In the genomic region with DNA sequence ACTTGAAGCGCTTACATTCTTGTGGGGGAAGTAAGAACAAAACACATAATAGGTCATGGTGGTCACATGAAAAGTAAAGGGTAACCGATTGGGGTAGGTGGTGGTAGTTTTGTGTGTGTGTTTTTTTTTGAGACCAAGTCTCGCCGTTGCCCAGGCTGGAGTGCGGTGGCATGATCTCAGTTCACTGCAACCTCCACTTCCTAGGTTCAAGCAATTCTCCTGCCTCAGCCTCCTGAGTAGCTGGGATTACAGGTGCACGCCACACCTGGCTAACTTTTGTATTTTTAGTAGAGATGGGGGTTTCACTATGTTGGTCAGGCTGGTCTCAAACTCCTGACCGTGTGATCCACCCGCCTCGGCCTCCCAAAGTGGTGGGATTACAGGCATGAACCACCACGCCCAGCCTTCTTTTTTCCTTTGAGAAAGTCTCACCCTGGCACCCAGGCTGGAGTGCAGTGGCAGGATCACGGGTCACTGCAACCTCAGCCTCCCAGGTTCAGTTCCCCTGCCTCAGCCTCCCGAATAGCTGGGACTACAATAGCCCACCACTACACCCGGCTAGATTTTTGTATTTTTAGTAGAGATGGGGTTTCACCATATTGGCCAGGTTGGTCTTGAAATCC, we compare ENCODE assay signal across 2 cellular contexts.
TF ChIP-seq lines count a peak whose summit lies in the region.

No MANE protein-coding gene starts in this region.

TF ChIP-seq in A549, 52 proteins besides CTCF, POLR2A, EP300 and RAD21 (continued from another document):
- TF ChIP-seq GATA3 (IDR thresholded peaks at IDR 0.05; ENCODE audit: borderline replicate concordance) (peak; percentile 37; the same call in 1 of the 2 replicates), HOXA7 (CRISPR knock-in tag; IDR thresholded peaks at IDR 0.05) (peak; percentile 74; the same call in 1 of the 2 replicates), RARB (CRISPR knock-in tag; IDR thresholded peaks at IDR 0.05) (peak; percentile 81; the same call in 1 of the 2 replicates), TFCP2L1 (CRISPR knock-in tag; IDR thresholded peaks at IDR 0.05) (peak; percentile 26; the same call in 1 of the 2 replicates)
- TF ChIP-seq, protein P1, sequence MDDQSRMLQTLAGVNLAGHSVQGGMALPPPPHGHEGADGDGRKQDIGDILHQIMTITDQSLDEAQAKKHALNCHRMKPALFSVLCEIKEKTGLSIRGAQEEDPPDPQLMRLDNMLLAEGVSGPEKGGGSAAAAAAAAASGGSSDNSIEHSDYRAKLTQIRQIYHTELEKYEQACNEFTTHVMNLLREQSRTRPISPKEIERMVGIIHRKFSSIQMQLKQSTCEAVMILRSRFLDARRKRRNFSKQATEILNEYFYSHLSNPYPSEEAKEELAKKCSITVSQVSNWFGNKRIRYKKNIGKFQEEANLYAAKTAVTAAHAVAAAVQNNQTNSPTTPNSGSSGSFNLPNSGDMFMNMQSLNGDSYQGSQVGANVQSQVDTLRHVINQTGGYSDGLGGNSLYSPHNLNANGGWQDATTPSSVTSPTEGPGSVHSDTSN (IDR thresholded peaks at IDR 0.05) = peak; percentile 83

TF ChIP-seq in WTC11, 78 proteins besides CTCF, POLR2A, EP300 and RAD21:
- TF ChIP-seq, protein P2, sequence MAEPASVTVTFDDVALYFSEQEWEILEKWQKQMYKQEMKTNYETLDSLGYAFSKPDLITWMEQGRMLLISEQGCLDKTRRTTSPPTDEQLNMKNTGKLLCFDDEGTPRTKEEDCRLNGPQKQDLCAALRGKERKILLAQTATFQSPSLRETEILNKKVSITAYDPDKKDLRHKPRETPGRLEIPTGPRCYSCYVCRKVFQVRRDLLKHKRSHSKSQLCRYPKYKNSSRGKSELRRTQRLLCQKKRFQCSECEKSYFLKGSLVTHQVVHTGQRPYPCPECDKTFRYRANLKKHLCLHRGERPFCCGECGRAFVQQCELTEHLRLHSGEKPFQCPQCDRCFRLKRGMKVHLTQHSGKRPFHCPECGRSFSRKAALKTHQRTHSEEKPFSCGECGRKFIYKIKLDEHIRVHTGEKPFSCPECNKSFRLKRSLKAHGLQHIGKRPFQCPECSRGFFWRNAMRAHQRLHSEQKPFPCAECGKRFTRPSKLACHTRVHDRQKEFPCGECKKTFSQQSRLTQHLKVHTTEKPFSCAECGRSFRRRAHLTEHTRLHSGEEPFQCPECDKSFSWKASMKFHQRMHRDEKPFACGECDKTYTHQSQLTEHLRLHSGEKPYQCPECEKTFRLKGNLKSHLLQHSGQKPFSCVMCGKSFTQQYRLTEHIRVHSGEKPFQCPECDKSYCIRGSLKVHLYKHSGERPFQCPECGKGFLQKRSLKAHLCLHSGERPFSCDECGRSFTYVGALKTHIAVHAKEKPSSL (CRISPR knock-in tag; conservative IDR thresholded peaks at IDR 0.05) = peak; percentile 84
- peak; percentile 97 for TF ChIP-seq ZNF416 (CRISPR knock-in tag; IDR thresholded peaks at IDR 0.05)
- TF ChIP-seq PRRX2 (CRISPR knock-in tag; IDR thresholded peaks at IDR 0.05) = peak; percentile 98
- TF ChIP-seq, protein P3, sequence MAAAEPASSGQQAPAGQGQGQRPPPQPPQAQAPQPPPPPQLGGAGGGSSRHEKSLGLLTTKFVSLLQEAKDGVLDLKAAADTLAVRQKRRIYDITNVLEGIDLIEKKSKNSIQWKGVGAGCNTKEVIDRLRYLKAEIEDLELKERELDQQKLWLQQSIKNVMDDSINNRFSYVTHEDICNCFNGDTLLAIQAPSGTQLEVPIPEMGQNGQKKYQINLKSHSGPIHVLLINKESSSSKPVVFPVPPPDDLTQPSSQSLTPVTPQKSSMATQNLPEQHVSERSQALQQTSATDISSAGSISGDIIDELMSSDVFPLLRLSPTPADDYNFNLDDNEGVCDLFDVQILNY (CRISPR knock-in tag; IDR thresholded peaks at IDR 0.05) = 0 out of 2 replicates have a peak, but pooled peaks have one; percentile 39
- TF ChIP-seq ZBTB21 (CRISPR knock-in tag; IDR thresholded peaks at IDR 0.05; ENCODE audit: borderline replicate concordance) = 0 out of 2 replicates have a peak, but pooled peaks have one; percentile 52
- TF ChIP-seq, protein P4, sequence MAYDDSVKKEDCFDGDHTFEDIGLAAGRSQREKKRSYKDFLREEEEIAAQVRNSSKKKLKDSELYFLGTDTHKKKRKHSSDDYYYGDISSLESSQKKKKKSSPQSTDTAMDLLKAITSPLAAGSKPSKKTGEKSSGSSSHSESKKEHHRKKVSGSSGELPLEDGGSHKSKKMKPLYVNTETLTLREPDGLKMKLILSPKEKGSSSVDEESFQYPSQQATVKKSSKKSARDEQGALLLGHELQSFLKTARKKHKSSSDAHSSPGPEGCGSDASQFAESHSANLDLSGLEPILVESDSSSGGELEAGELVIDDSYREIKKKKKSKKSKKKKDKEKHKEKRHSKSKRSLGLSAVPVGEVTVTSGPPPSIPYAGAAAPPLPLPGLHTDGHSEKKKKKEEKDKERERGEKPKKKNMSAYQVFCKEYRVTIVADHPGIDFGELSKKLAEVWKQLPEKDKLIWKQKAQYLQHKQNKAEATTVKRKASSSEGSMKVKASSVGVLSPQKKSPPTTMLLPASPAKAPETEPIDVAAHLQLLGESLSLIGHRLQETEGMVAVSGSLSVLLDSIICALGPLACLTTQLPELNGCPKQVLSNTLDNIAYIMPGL (CRISPR knock-in tag; IDR thresholded peaks at IDR 0.05) = peak; percentile 44; the same call in 1 of the 2 replicates
- TF ChIP-seq TP53 (CRISPR knock-in tag; IDR thresholded peaks at IDR 0.05) = peak; percentile 48; the same call in 1 of the 2 replicates
- TF ChIP-seq, protein P5, sequence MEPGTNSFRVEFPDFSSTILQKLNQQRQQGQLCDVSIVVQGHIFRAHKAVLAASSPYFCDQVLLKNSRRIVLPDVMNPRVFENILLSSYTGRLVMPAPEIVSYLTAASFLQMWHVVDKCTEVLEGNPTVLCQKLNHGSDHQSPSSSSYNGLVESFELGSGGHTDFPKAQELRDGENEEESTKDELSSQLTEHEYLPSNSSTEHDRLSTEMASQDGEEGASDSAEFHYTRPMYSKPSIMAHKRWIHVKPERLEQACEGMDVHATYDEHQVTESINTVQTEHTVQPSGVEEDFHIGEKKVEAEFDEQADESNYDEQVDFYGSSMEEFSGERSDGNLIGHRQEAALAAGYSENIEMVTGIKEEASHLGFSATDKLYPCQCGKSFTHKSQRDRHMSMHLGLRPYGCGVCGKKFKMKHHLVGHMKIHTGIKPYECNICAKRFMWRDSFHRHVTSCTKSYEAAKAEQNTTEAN (CRISPR knock-in tag; IDR thresholded peaks at IDR 0.05) = 0 out of 2 replicates have a peak, but pooled peaks have one; percentile 19
- TF ChIP-seq, protein P6, sequence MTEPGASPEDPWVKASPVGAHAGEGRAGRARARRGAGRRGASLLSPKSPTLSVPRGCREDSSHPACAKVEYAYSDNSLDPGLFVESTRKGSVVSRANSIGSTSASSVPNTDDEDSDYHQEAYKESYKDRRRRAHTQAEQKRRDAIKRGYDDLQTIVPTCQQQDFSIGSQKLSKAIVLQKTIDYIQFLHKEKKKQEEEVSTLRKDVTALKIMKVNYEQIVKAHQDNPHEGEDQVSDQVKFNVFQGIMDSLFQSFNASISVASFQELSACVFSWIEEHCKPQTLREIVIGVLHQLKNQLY (CRISPR knock-in tag; IDR thresholded peaks at IDR 0.05) = peak; percentile 95; the same call in 1 of the 2 replicates
- peak; percentile 77 for TF ChIP-seq ZNF121 (CRISPR knock-in tag; IDR thresholded peaks at IDR 0.05)
- TF ChIP-seq, protein P7, sequence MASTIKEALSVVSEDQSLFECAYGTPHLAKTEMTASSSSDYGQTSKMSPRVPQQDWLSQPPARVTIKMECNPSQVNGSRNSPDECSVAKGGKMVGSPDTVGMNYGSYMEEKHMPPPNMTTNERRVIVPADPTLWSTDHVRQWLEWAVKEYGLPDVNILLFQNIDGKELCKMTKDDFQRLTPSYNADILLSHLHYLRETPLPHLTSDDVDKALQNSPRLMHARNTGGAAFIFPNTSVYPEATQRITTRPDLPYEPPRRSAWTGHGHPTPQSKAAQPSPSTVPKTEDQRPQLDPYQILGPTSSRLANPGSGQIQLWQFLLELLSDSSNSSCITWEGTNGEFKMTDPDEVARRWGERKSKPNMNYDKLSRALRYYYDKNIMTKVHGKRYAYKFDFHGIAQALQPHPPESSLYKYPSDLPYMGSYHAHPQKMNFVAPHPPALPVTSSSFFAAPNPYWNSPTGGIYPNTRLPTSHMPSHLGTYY (CRISPR knock-in tag; IDR thresholded peaks at IDR 0.05) = peak; percentile 95
- TF ChIP-seq CREB1 (CRISPR knock-in tag; IDR thresholded peaks at IDR 0.05) = 0 out of 2 replicates have a peak, but pooled peaks have one; percentile 68
- peak; percentile 23; the same call in 1 of the 2 replicates for TF ChIP-seq JUN (CRISPR knock-in tag; IDR thresholded peaks at IDR 0.05)
- 0 out of 2 replicates have a peak, but pooled peaks have one; percentile 65 for TF ChIP-seq CBFB (CRISPR knock-in tag; IDR thresholded peaks at IDR 0.05; ENCODE audit: low read depth)
- TF ChIP-seq, protein P8, sequence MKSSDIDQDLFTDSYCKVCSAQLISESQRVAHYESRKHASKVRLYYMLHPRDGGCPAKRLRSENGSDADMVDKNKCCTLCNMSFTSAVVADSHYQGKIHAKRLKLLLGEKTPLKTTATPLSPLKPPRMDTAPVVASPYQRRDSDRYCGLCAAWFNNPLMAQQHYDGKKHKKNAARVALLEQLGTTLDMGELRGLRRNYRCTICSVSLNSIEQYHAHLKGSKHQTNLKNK (CRISPR knock-in tag; IDR thresholded peaks at IDR 0.05) = peak; percentile 29; the same call in 1 of the 2 replicates
- TF ChIP-seq ELF4 (CRISPR knock-in tag; IDR thresholded peaks at IDR 0.05; ENCODE audit: low read depth) = peak; percentile 93
- TF ChIP-seq, protein P9, sequence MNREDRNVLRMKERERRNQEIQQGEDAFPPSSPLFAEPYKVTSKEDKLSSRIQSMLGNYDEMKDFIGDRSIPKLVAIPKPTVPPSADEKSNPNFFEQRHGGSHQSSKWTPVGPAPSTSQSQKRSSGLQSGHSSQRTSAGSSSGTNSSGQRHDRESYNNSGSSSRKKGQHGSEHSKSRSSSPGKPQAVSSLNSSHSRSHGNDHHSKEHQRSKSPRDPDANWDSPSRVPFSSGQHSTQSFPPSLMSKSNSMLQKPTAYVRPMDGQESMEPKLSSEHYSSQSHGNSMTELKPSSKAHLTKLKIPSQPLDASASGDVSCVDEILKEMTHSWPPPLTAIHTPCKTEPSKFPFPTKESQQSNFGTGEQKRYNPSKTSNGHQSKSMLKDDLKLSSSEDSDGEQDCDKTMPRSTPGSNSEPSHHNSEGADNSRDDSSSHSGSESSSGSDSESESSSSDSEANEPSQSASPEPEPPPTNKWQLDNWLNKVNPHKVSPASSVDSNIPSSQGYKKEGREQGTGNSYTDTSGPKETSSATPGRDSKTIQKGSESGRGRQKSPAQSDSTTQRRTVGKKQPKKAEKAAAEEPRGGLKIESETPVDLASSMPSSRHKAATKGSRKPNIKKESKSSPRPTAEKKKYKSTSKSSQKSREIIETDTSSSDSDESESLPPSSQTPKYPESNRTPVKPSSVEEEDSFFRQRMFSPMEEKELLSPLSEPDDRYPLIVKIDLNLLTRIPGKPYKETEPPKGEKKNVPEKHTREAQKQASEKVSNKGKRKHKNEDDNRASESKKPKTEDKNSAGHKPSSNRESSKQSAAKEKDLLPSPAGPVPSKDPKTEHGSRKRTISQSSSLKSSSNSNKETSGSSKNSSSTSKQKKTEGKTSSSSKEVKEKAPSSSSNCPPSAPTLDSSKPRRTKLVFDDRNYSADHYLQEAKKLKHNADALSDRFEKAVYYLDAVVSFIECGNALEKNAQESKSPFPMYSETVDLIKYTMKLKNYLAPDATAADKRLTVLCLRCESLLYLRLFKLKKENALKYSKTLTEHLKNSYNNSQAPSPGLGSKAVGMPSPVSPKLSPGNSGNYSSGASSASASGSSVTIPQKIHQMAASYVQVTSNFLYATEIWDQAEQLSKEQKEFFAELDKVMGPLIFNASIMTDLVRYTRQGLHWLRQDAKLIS (CRISPR knock-in tag; IDR thresholded peaks at IDR 0.05; ENCODE audit: borderline replicate concordance) = peak; percentile 57; the same call in 1 of the 2 replicates
- TF ChIP-seq FOXP1 (CRISPR knock-in tag; IDR thresholded peaks at IDR 0.05; ENCODE audit: borderline replicate concordance) = peak; percentile 30; the same call in 1 of the 2 replicates
- 0 out of 2 replicates have a peak, but pooled peaks have one; percentile 51 for TF ChIP-seq SP1 (CRISPR knock-in tag; conservative IDR thresholded peaks at IDR 0.05)
- 0 out of 2 replicates have a peak, but pooled peaks have one; percentile 58 for TF ChIP-seq ZNF263 (CRISPR knock-in tag; IDR thresholded peaks at IDR 0.05; ENCODE audit: low read depth)
- TF ChIP-seq GTF2I (CRISPR knock-in tag; conservative IDR thresholded peaks at IDR 0.05) = peak; percentile 62
- peak; percentile 75 for TF ChIP-seq ZNF317 (CRISPR knock-in tag; IDR thresholded peaks at IDR 0.05; ENCODE audit: borderline replicate concordance, low read depth)
- TF ChIP-seq EMX1 (CRISPR knock-in tag; IDR thresholded peaks at IDR 0.05) = peak; percentile 96
- TF ChIP-seq, protein P10, sequence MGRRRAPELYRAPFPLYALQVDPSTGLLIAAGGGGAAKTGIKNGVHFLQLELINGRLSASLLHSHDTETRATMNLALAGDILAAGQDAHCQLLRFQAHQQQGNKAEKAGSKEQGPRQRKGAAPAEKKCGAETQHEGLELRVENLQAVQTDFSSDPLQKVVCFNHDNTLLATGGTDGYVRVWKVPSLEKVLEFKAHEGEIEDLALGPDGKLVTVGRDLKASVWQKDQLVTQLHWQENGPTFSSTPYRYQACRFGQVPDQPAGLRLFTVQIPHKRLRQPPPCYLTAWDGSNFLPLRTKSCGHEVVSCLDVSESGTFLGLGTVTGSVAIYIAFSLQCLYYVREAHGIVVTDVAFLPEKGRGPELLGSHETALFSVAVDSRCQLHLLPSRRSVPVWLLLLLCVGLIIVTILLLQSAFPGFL (CRISPR knock-in tag; IDR thresholded peaks at IDR 0.05; ENCODE audit: borderline replicate concordance) = 0 out of 2 replicates have a peak, but pooled peaks have one; percentile 48
- peak; percentile 71; the same call in 1 of the 2 replicates for TF ChIP-seq CREM (CRISPR knock-in tag; IDR thresholded peaks at IDR 0.05)
- peak; percentile 95 for TF ChIP-seq NFATC4 (CRISPR knock-in tag; IDR thresholded peaks at IDR 0.05)
- TF ChIP-seq, protein P11, sequence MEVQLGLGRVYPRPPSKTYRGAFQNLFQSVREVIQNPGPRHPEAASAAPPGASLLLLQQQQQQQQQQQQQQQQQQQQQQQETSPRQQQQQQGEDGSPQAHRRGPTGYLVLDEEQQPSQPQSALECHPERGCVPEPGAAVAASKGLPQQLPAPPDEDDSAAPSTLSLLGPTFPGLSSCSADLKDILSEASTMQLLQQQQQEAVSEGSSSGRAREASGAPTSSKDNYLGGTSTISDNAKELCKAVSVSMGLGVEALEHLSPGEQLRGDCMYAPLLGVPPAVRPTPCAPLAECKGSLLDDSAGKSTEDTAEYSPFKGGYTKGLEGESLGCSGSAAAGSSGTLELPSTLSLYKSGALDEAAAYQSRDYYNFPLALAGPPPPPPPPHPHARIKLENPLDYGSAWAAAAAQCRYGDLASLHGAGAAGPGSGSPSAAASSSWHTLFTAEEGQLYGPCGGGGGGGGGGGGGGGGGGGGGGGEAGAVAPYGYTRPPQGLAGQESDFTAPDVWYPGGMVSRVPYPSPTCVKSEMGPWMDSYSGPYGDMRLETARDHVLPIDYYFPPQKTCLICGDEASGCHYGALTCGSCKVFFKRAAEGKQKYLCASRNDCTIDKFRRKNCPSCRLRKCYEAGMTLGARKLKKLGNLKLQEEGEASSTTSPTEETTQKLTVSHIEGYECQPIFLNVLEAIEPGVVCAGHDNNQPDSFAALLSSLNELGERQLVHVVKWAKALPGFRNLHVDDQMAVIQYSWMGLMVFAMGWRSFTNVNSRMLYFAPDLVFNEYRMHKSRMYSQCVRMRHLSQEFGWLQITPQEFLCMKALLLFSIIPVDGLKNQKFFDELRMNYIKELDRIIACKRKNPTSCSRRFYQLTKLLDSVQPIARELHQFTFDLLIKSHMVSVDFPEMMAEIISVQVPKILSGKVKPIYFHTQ (CRISPR knock-in tag; IDR thresholded peaks at IDR 0.05) = peak; percentile 94
- TF ChIP-seq RELA (CRISPR knock-in tag; IDR thresholded peaks at IDR 0.05; ENCODE audit: borderline replicate concordance) = peak; percentile 87; the same call in 1 of the 2 replicates
- peak; percentile 96 for TF ChIP-seq ZNF671 (CRISPR knock-in tag; IDR thresholded peaks at IDR 0.05)
- peak; percentile 32; the same call in 1 of the 2 replicates for TF ChIP-seq FOXK1 (CRISPR knock-in tag; IDR thresholded peaks at IDR 0.05)
